In genomic region chr2:44495544-44495943, GRCh38 we compare ENCODE assay signal across 32 cellular contexts.
"Had no signal": no experiment of that assay in that cellular context is flagged by ENCODE, and none has a peak within 500 bp of the region (broad histone marks: within the 10 kb centered on the region; RNA-seq: fewer than 3 reads in every experiment).

No MANE protein-coding gene starts in this region.

- ATAC-seq: naive thymus-derived CD8-positive, alpha-beta T cell; natural killer cell treated with Interleukin-12 subunit alpha and Interleukin-12 subunit beta and Interleukin-15 and Interleukin-18, amount 100 ng/mL, for 72 hours; psoas muscle; right cardiac atrium; sciatic nerve; stimulated activated memory B cell treated with anti-CD40 and anti-IgM and Interleukin-4, amounts not matched to agents 10 μg/mL and 1 μg/mL and 100 μg/mL, for 72 hours; stimulated activated naive CD8-positive, alpha-beta T cell treated with anti-CD3 and anti-CD28 coated beads, Interleukin-15, amount 100 ng/mL, for 72 hours; stimulated activated naive CD8-positive, alpha-beta T cell treated with anti-CD3 and anti-CD28 coated beads, Interleukin-15, Interleukin-2, amounts not matched to agents 100 U/mL and 50 U/mL, for 24 hours; upper lobe of right lung had no signal

- H3K4me3 Mint-ChIP-seq: naive thymus-derived CD8-positive, alpha-beta T cell; natural killer cell treated with Interleukin-12 subunit alpha and Interleukin-12 subunit beta and Interleukin-15 and Interleukin-18, amount 100 ng/mL, for 72 hours; nephron progenitor cell; neural crest cell; stimulated activated memory B cell treated with anti-CD40 and anti-IgM and Interleukin-4, amounts not matched to agents 10 μg/mL and 1 μg/mL and 100 μg/mL, for 72 hours; stimulated activated naive CD8-positive, alpha-beta T cell treated with anti-CD3 and anti-CD28 coated beads, Interleukin-15, amount 100 ng/mL, for 72 hours; type B pancreatic cell had no signal

- H3K27me3 Mint-ChIP-seq: naive thymus-derived CD8-positive, alpha-beta T cell; progenitor cell of endocrine pancreas; stimulated activated memory B cell treated with anti-CD40 and anti-IgM and Interleukin-4, amounts not matched to agents 10 μg/mL and 1 μg/mL and 100 μg/mL, for 72 hours; stimulated activated naive CD8-positive, alpha-beta T cell treated with anti-CD3 and anti-CD28 coated beads, Interleukin-15, amount 100 ng/mL, for 72 hours; type B pancreatic cell had no signal

- H3K27ac ChIP-seq: ovary, parathyroid adenoma, psoas muscle, skin epidermis, spleen, suprapubic skin, testis, tibial artery, transverse colon, upper lobe of right lung, uterus had no signal

- H3K4me1 Mint-ChIP-seq: nephron progenitor cell; stimulated activated memory B cell treated with anti-CD40 and anti-IgM and Interleukin-4, amounts not matched to agents 10 μg/mL and 1 μg/mL and 100 μg/mL, for 72 hours; stimulated activated naive CD8-positive, alpha-beta T cell treated with anti-CD3 and anti-CD28 coated beads, Interleukin-15, amount 100 ng/mL, for 72 hours had no signal

- DNase-seq: naive thymus-derived CD8-positive, alpha-beta T cell; nephron progenitor cell; occipital lobe; ovary; posterior cingulate gyrus; psoas muscle; right cardiac atrium; spleen; stimulated activated CD4-positive, alpha-beta T cell treated with anti-CD3 and anti-CD28 coated beads, Interleukin-12 subunit alpha, Interleukin-12 subunit beta, amount 100 ng/mL, for 4 hours; stimulated activated CD4-positive, alpha-beta T cell treated with anti-CD3 and anti-CD28 coated beads, Interleukin-1b, Interleukin-23, amount 100 ng/mL, for 48 hours; stimulated activated CD4-positive, alpha-beta T cell treated with anti-CD3 and anti-CD28 coated beads, Interleukin-4, amount 100 ng/mL, for 1 hour; stimulated activated CD4-positive, alpha-beta T cell treated with anti-CD3 and anti-CD28 coated beads, Interleukin-4, amount 100 ng/mL, for 4 hours; stimulated activated CD8-positive, alpha-beta memory T cell treated with anti-CD3 and anti-CD28 coated beads, Interleukin-4, amount 100 ng/mL, for 48 hours; stimulated activated naive CD4-positive, alpha-beta T cell; stimulated activated naive CD8-positive, alpha-beta T cell treated with anti-CD3 and anti-CD28 coated beads, Interleukin-15, amount 100 ng/mL, for 72 hours; stimulated activated naive CD8-positive, alpha-beta T cell treated with anti-CD3 and anti-CD28 coated beads, Interleukin-15, Interleukin-2, amounts not matched to agents 100 U/mL and 50 U/mL, for 24 hours; substantia nigra; testis; tibial artery; transverse colon; upper lobe of right lung; uterus had no signal

- H3K79me2 ChIP-seq: parathyroid adenoma had no signal

- H3K9me3 Mint-ChIP-seq: naive thymus-derived CD8-positive, alpha-beta T cell; natural killer cell treated with Interleukin-12 subunit alpha and Interleukin-12 subunit beta and Interleukin-15 and Interleukin-18, amount 100 ng/mL, for 72 hours; nephron progenitor cell; neural crest cell; stimulated activated memory B cell treated with anti-CD40 and anti-IgM and Interleukin-4, amounts not matched to agents 10 μg/mL and 1 μg/mL and 100 μg/mL, for 72 hours; stimulated activated naive CD8-positive, alpha-beta T cell treated with anti-CD3 and anti-CD28 coated beads, Interleukin-15, amount 100 ng/mL, for 72 hours; type B pancreatic cell had no signal

- H3K27me3 ChIP-seq: ovary, spleen, suprapubic skin, testis, tibial artery, transverse colon, upper lobe of right lung, uterus had no signal

- H3K4me3 ChIP-seq: ovary, psoas muscle, skin epidermis, smooth muscle cell, spleen, suprapubic skin, testis, tibial artery, transverse colon, upper lobe of right lung, uterus had no signal

- H3K9me3 ChIP-seq: ovary, psoas muscle, spleen, suprapubic skin, testis, tibial artery, transverse colon, upper lobe of right lung, uterus had no signal

- H3K36me3 ChIP-seq: ovary, spleen, suprapubic skin, tibial artery, transverse colon, upper lobe of right lung, uterus had no signal

- H3K27ac Mint-ChIP-seq: naive thymus-derived CD8-positive, alpha-beta T cell; natural killer cell treated with Interleukin-12 subunit alpha and Interleukin-12 subunit beta and Interleukin-15 and Interleukin-18, amount 100 ng/mL, for 72 hours; nephron progenitor cell; progenitor cell of endocrine pancreas; stimulated activated memory B cell treated with anti-CD40 and anti-IgM and Interleukin-4, amounts not matched to agents 10 μg/mL and 1 μg/mL and 100 μg/mL, for 72 hours; stimulated activated naive CD8-positive, alpha-beta T cell treated with anti-CD3 and anti-CD28 coated beads, Interleukin-15, amount 100 ng/mL, for 72 hours; type B pancreatic cell had no signal

- H3K36me3 Mint-ChIP-seq: natural killer cell treated with Interleukin-12 subunit alpha and Interleukin-12 subunit beta and Interleukin-15 and Interleukin-18, amount 100 ng/mL, for 72 hours; type B pancreatic cell had no signal

- H2AFZ ChIP-seq: parathyroid adenoma had no signal

- H3K9ac ChIP-seq: parathyroid adenoma had no signal

- H3K4me2 ChIP-seq: smooth muscle cell had no signal

- H3K4me1 ChIP-seq: parathyroid adenoma, psoas muscle, spleen, suprapubic skin, testis, tibial artery, transverse colon, upper lobe of right lung, uterus had no signal
